In genomic region chr1:182616130-182617074, GRCh38 we compare ENCODE assay signal across 8 cellular contexts. TPM values are rescaled to one million over a fixed set of nuclear protein-coding genes. Genes with fewer than 3 reads are reported as not detected.
A peak's percentile ranks its signal among the peaks of the same experiment; 100 is the strongest.
DNase-seq lines count a peak whose midpoint lies in the region; ATAC-seq, FAIRE-seq and TF ChIP-seq lines count a peak whose summit lies in the region.

No MANE protein-coding gene starts in this region.

- no peaks in the 10 kb centered on the region; the same call in 1 of the 2 replicates for H4K20me1 ChIP-seq in DND-41 (ENCODE audit: insufficient read depth, low read length)
- H4K20me1 ChIP-seq in GM23248 (ENCODE audit: insufficient read depth), result no peaks in the 10 kb centered on the region

- no peaks in the 10 kb centered on the region for H3K27me3 ChIP-seq in DND-41 (ENCODE audit: insufficient read depth, low read length, poor library complexity)
- no peaks in the 10 kb centered on the region for H3K27me3 ChIP-seq in GM23248 (replicated peaks; ENCODE audit: insufficient read depth)
- no peaks in the 10 kb centered on the region; the same call in 1 of the 2 replicates for H3K27me3 ChIP-seq in MG63
- H3K27me3 ChIP-seq in small intestine (ENCODE audit: control insufficient read depth in 2 of 2, insufficient read depth in 2 of 2, low read length in 2 of 2), result peaks cover 0 to 2% of the 10 kb centered on the region in 2 donors

- in situ Hi-C loops in GM23248 (cut with MboI), result no loop called here

- WGBS in GM23248 (ENCODE audit: low coverage in 1 of 2, low lambda C conversion rate in 2 of 2, missing lambda C conversion rate in 2 of 2), 2 experiments, result 15 to 19% methylated on average over 17 to 19 of the region's 19 CpGs
- 3 to 11% (median 7%) methylated on average over 19 of the region's 19 CpGs for WGBS in small intestine, 3 donors

- H3F3A ChIP-seq in GM23248 (ENCODE audit: insufficient read depth), result peaks cover 27% of the 10 kb centered on the region

- H3K4me1 ChIP-seq in DND-41 (ENCODE audit: insufficient read depth, low read length) (peaks cover 67% of the 10 kb centered on the region), GM23248 (ENCODE audit: insufficient read depth) (peaks cover 28% of the 10 kb centered on the region), small intestine (ENCODE audit: control insufficient read depth in 2 of 2, insufficient read depth in 1 of 2, low read depth in 1 of 2, low read length in 1 of 2) (peaks cover 2 to 11% of the 10 kb centered on the region in 2 donors)

- no peak for TF ChIP-seq CTCF in DND-41 (IDR thresholded peaks at IDR 0.05; ENCODE audit: borderline replicate concordance, extremely low read depth, low read length, poor library complexity, severe bottlenecking)

- H3K4me3 ChIP-seq in DND-41 (ENCODE audit: low read depth in 1 of 2, low read length in 2 of 2), result 0 out of 4 replicates have a peak overlapping the region, but pooled peaks of 1 of the 2 experiments have one; percentile 10
- peak overlapping the region; percentile 74 for H3K4me3 ChIP-seq in GM23248
- H3K4me3 ChIP-seq in MG63, result no peak overlapping the region
- H3K4me3 ChIP-seq in small intestine (ENCODE audit: low read depth in 1 of 2, low read length in 2 of 2), result no peak overlapping the region

- peak overlapping the region; percentile 78 for H3K27ac ChIP-seq in DND-41 (ENCODE audit: low read length)
- peak overlapping the region; percentile 86 for H3K27ac ChIP-seq in GM23248
- peak overlapping the region in 1 of 2 donors; percentile 41 for H3K27ac ChIP-seq in small intestine (ENCODE audit: low read depth in 1 of 2, low read length in 1 of 2)

- H2AFZ ChIP-seq in DND-41 (ENCODE audit: low read depth, low read length) (no peak overlapping the region), GM23248 (peak overlapping the region; percentile 89)

- no peaks in the 10 kb centered on the region for H3K9me3 ChIP-seq in DND-41 (ENCODE audit: insufficient read depth, low read length, severe bottlenecking)
- no peaks in the 10 kb centered on the region for H3K9me3 ChIP-seq in GM23248 (ENCODE audit: low read depth)
- no peaks in the 10 kb centered on the region; the same call in 1 of the 2 replicates for H3K9me3 ChIP-seq in MG63
- H3K9me3 ChIP-seq in small intestine (ENCODE audit: control insufficient read depth, low read depth), result no peaks in the 10 kb centered on the region

- H3K79me2 ChIP-seq in DND-41 (ENCODE audit: insufficient read depth, low read length), result no peaks in the 10 kb centered on the region
- H3K79me2 ChIP-seq in GM23248 (ENCODE audit: insufficient read depth), result no peaks in the 10 kb centered on the region

- H3K9me2 ChIP-seq in GM23248 (ENCODE audit: insufficient read depth), result no peaks in the 10 kb centered on the region

- H3K4me2 ChIP-seq in DND-41 (ENCODE audit: insufficient read depth, low read length), result peak overlapping the region; percentile 56
- peak overlapping the region; percentile 85 for H3K4me2 ChIP-seq in GM23248 (ENCODE audit: unreplicated experiment)

- no peaks in the 10 kb centered on the region for H3K36me3 ChIP-seq in DND-41 (ENCODE audit: insufficient read depth, low read length)
- no peaks in the 10 kb centered on the region for H3K36me3 ChIP-seq in GM23248 (ENCODE audit: low read depth)
- no peaks in the 10 kb centered on the region for H3K36me3 ChIP-seq in MG63
- no peaks in the 10 kb centered on the region for H3K36me3 ChIP-seq in small intestine (ENCODE audit: control insufficient read depth in 2 of 2, insufficient read depth in 2 of 2, low read length in 2 of 2)

- intact Hi-C loops in left ventricle myocardium superior (cut with micrococcal nuclease), result no loop called here

- FAIRE-seq in small intestine (lab: Jason Lieb, UNC), result no peak

- DNase-seq in DND-41, result peak; percentile 98
- peak; percentile 70 for DNase-seq in GM23248
- DNase-seq in MG63, result peak; percentile 87
- peak; percentile 85 for DNase-seq in SHP77 treated with DMSO at 0.1 percent for 48 hours (lab: John Stamatoyannopoulos, UW)
- peak; percentile 74 for DNase-seq in activated naive CD4-positive, alpha-beta T cell treated with anti-CD3 and anti-CD28 coated beads, Interleukin-2, amount 50 U/mL, for 16 hours
- peak; percentile 86 for DNase-seq in left ventricle myocardium superior
- DNase-seq in small intestine, result peak; percentile 51
- no peak for DNase-seq in cortex of kidney (lab: John Stamatoyannopoulos, UW)

- ATAC-seq in DND-41 (ENCODE audit: insufficient read depth, low read depth) (peak; percentile 86), left ventricle myocardium superior (peak; percentile 51)

- H3K9ac ChIP-seq in DND-41 (ENCODE audit: low read depth, low read length) (peak overlapping the region; percentile 41), GM23248 (peak overlapping the region; percentile 83)

RNA-seq across cellular contexts. Expression of gene RGS16, which starts 12.2 kb away (rescaled TPM):
- total RNA-seq in GM23248 (2014; rRNA removed; shearing (Covaris generic)), result 0.11 and 0.89 TPM in 2 replicates
- polyA plus RNA-seq in GM23248 (2016; fragmentation: Nextera tagmentation; extraction: Ambion mirVana), result 0.33 and 0.41 TPM in 2 replicates
- total RNA-seq in MG63 (2014; rRNA removed; shearing (Covaris generic); ENCODE audit: low replicate concordance), result 0.40 TPM in 1 of 2 replicates, not detected in the other
- 1.1 TPM for total RNA-seq in left ventricle myocardium superior
- 1 to 10 TPM in 1 of 3 donors, under 1 TPM in 2; 0.27 to 2.8 (median 0.45) TPM for polyA plus RNA-seq in small intestine

RNA-seq across cellular contexts. Expression of gene RNASEL, which starts 27.3 kb away (rescaled TPM):
- 7.1 and 10.1 TPM in 2 replicates for total RNA-seq in GM23248 (2014; rRNA removed; shearing (Covaris generic))
- polyA plus RNA-seq in GM23248 (2016; fragmentation: Nextera tagmentation; extraction: Ambion mirVana), result 7.9 and 9.7 TPM in 2 replicates
- 4.0 TPM in 2 replicates for total RNA-seq in MG63 (2014; rRNA removed; shearing (Covaris generic); ENCODE audit: low replicate concordance)
- total RNA-seq in left ventricle myocardium superior, result 2.7 TPM
- 1 to 10 TPM; 4.9 to 9.4 (median 5.0) TPM for polyA plus RNA-seq in small intestine
